33 cellular contexts compared by ENCODE assay signal in genomic region chr17:68210570-68210969, GRCh38.
"Had no signal": no experiment of that assay in that cellular context is flagged by ENCODE, and none has a peak within 500 bp of the region (broad histone marks: within the 10 kb centered on the region; RNA-seq: fewer than 3 reads in every experiment).

No MANE protein-coding gene starts in this region.

- ATAC-seq: activated CD4-positive, alpha-beta T cell treated with anti-CD3 and anti-CD28 coated beads for 36 hours; activated naive CD8-positive, alpha-beta T cell treated with anti-CD3 and anti-CD28 coated beads, Interleukin-2, amount 50 U/mL, for 24 hours; gastrocnemius medialis; left cardiac atrium; left ventricle myocardium superior; pancreas; sciatic nerve; stimulated activated memory B cell treated with anti-CD40 and anti-IgM and Interleukin-4, amounts not matched to agents 10 μg/mL and 1 μg/mL and 100 μg/mL, for 72 hours; T-cell; upper lobe of right lung had no signal

- H3K4me2 ChIP-seq: hepatocyte had no signal

- H3K36me3 ChIP-seq: gastrocnemius medialis, pancreas, prostate gland, tibial artery had no signal

- H3K27ac ChIP-seq: epithelial cell of prostate, gastrocnemius medialis, hepatocyte, pancreas, prostate gland, skin epidermis, suprapubic skin, tibial artery, upper lobe of right lung had no signal

- H3K27ac Mint-ChIP-seq: activated CD4-positive, alpha-beta T cell treated with anti-CD3 and anti-CD28 coated beads for 36 hours; activated naive CD4-positive, alpha-beta T cell treated with anti-CD3 and anti-CD28 coated beads, Interleukin-2, amount 50 U/mL, for 24 hours; activated naive CD8-positive, alpha-beta T cell treated with anti-CD3 and anti-CD28 coated beads, Interleukin-2, amount 50 U/mL, for 24 hours; activated T-cell treated with anti-CD3 and anti-CD28 coated beads, Interleukin-2, amount 50 U/mL, for 24 hours; mesothelial cell of epicardium; stimulated activated memory B cell treated with anti-CD40 and anti-IgM and Interleukin-4, amounts not matched to agents 10 μg/mL and 1 μg/mL and 100 μg/mL, for 72 hours; T-helper 2 cell treated with Interferon-gamma antibody and Interleukin-4, amounts not matched to agents 5 μg/mL and 100 μg/mL, for 36 hours had no signal

- H3K4me1 ChIP-seq: pancreas, prostate gland had no signal

- H3K4me3 ChIP-seq: gastrocnemius medialis, hepatocyte, pancreas, prostate gland, skin epidermis, suprapubic skin, tibial artery, upper lobe of right lung had no signal

- DNase-seq: activated CD4-positive, alpha-beta T cell treated with anti-CD3 and anti-CD28 coated beads for 36 hours; activated CD4-positive, alpha-beta T cell treated with anti-CD3 and anti-CD28 coated beads, Interleukin-2, amount 50 U/mL, for 48 hours; activated CD4-positive, CD25-positive, alpha-beta regulatory T cell; activated CD8-positive, alpha-beta memory T cell treated with anti-CD3 and anti-CD28 coated beads, Interleukin-2, amount 50 U/mL, for 48 hours; activated naive CD8-positive, alpha-beta T cell treated with anti-CD3 and anti-CD28 coated beads, Interleukin-2, amount 50 U/mL, for 24 hours; activated T-cell treated with anti-CD3 and anti-CD28 coated beads, Interleukin-2, amount 50 U/mL, for 24 hours; amygdala; caudate nucleus; cortex of kidney; gastrocnemius medialis; glutamatergic neuron; left cardiac atrium; left ventricle myocardium superior; naive B cell; nucleus accumbens; pancreas; retina; stimulated activated CD4-positive, alpha-beta T cell treated with anti-CD3 and anti-CD28 coated beads, Interleukin-12 subunit alpha, Interleukin-12 subunit beta, amount 100 ng/mL, for 4 hours; stimulated activated CD4-positive, alpha-beta T cell treated with anti-CD3 and anti-CD28 coated beads, Interleukin-4, amount 100 ng/mL, for 24 hours; T-cell; tibial artery; upper lobe of right lung had no signal

- H3K27me3 Mint-ChIP-seq: activated CD4-positive, alpha-beta T cell treated with anti-CD3 and anti-CD28 coated beads for 36 hours; activated naive CD4-positive, alpha-beta T cell treated with anti-CD3 and anti-CD28 coated beads, Interleukin-2, amount 50 U/mL, for 24 hours; activated naive CD8-positive, alpha-beta T cell treated with anti-CD3 and anti-CD28 coated beads, Interleukin-2, amount 50 U/mL, for 24 hours; activated T-cell treated with anti-CD3 and anti-CD28 coated beads, Interleukin-2, amount 50 U/mL, for 24 hours; naive B cell; stimulated activated memory B cell treated with anti-CD40 and anti-IgM and Interleukin-4, amounts not matched to agents 10 μg/mL and 1 μg/mL and 100 μg/mL, for 72 hours; T-cell had no signal

- H3K4me3 Mint-ChIP-seq: activated CD4-positive, alpha-beta T cell treated with anti-CD3 and anti-CD28 coated beads for 36 hours; activated naive CD4-positive, alpha-beta T cell treated with anti-CD3 and anti-CD28 coated beads, Interleukin-2, amount 50 U/mL, for 24 hours; activated naive CD8-positive, alpha-beta T cell treated with anti-CD3 and anti-CD28 coated beads, Interleukin-2, amount 50 U/mL, for 24 hours; activated T-cell treated with anti-CD3 and anti-CD28 coated beads, Interleukin-2, amount 50 U/mL, for 24 hours; mesothelial cell of epicardium; neural crest cell; T-cell; T-helper 2 cell treated with Interferon-gamma antibody and Interleukin-4, amounts not matched to agents 5 μg/mL and 100 μg/mL, for 36 hours had no signal

- H3K9me3 ChIP-seq: gastrocnemius medialis, pancreas, prostate gland, suprapubic skin, tibial artery, upper lobe of right lung had no signal

- H3K9me3 Mint-ChIP-seq: activated naive CD4-positive, alpha-beta T cell treated with anti-CD3 and anti-CD28 coated beads, Interleukin-2, amount 50 U/mL, for 24 hours; activated naive CD8-positive, alpha-beta T cell treated with anti-CD3 and anti-CD28 coated beads, Interleukin-2, amount 50 U/mL, for 24 hours; activated T-cell treated with anti-CD3 and anti-CD28 coated beads, Interleukin-2, amount 50 U/mL, for 24 hours; mesothelial cell of epicardium; naive B cell; neural crest cell; stimulated activated memory B cell treated with anti-CD40 and anti-IgM and Interleukin-4, amounts not matched to agents 10 μg/mL and 1 μg/mL and 100 μg/mL, for 72 hours; T-cell; T-helper 2 cell treated with Interferon-gamma antibody and Interleukin-4, amounts not matched to agents 5 μg/mL and 100 μg/mL, for 36 hours had no signal

- H3K27me3 ChIP-seq: gastrocnemius medialis, hepatocyte, pancreas, suprapubic skin, tibial artery, upper lobe of right lung had no signal
